ENCODE assay signal across 15 cellular contexts in the genomic region with DNA sequence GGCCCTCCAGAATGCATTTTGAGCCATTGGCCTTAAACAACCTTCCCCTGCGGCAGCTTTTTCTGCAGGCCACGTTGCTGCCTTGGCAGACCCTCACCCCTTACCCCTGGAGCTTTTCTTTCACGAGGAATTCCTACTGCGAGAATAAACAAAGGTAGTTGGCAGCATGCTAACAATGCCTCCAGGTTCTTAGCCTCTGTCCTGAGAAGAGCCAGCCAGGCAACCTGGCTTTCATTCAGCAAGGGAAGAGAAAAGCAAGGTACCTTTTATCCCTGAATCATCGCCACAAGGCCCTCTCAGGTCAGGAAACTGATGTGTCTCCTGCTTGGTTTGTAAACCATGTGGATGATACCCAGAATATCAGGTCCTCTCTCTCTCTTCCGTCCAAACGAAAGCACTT.
"Had no signal": no experiment of that assay in that cellular context is flagged by ENCODE, and none has a peak within 500 bp of the region (broad histone marks: within the 10 kb centered on the region; RNA-seq: fewer than 3 reads in every experiment).

No MANE protein-coding gene starts in this region.

- H3K4me3 ChIP-seq: tibial artery had no signal

- H3K27ac ChIP-seq: brain microvascular endothelial cell, foreskin keratinocyte, tibial artery had no signal

- H3K9me3 ChIP-seq: tibial artery had no signal

- H3K36me3 ChIP-seq: brain microvascular endothelial cell, tibial artery had no signal

- DNase-seq: activated B cell treated with CpG ODN at 0.5 μM for 24 hours; activated CD4-positive, alpha-beta T cell treated with anti-CD3 and anti-CD28 coated beads, Interleukin-2, amount 10 ng/mL, durations not matched to agents 24 days and 14 days; activated CD8-positive, alpha-beta memory T cell treated with anti-CD3 and anti-CD28 coated beads, Interleukin-2, amount 50 U/mL, for 4 hours; activated CD8-positive, alpha-beta T cell treated with anti-CD3 and anti-CD28 coated beads, Interleukin-2, amount 10 ng/mL, durations not matched to agents 7 days and 5 days; activated naive CD8-positive, alpha-beta T cell treated with anti-CD3 and anti-CD28 coated beads for 36 hours; amygdala; cortex of kidney; effector CD4-positive, alpha-beta T cell; head of caudate nucleus; mesendoderm; stimulated activated CD4-positive, alpha-beta T cell treated with anti-CD3 and anti-CD28 coated beads, Interleukin-2, amount 100 ng/mL, for 48 hours; stimulated activated naive B cell treated with anti-CD40 and anti-IgM and Interleukin-4, amounts not matched to agents 10 μg/mL and 1 μg/mL and 100 μg/mL, for 72 hours; tibial artery had no signal

- H3K4me1 ChIP-seq: foreskin keratinocyte, tibial artery had no signal

- ATAC-seq: activated CD8-positive, alpha-beta T cell treated with anti-CD3 and anti-CD28 coated beads, Interleukin-2, amount 10 ng/mL, durations not matched to agents 7 days and 5 days; stimulated activated naive B cell treated with anti-CD40 and anti-IgM and Interleukin-4, amounts not matched to agents 10 μg/mL and 1 μg/mL and 100 μg/mL, for 72 hours had no signal

- H3K27me3 ChIP-seq: brain microvascular endothelial cell, foreskin keratinocyte, tibial artery had no signal
